15 cellular contexts compared by ENCODE assay signal in the genomic region with DNA sequence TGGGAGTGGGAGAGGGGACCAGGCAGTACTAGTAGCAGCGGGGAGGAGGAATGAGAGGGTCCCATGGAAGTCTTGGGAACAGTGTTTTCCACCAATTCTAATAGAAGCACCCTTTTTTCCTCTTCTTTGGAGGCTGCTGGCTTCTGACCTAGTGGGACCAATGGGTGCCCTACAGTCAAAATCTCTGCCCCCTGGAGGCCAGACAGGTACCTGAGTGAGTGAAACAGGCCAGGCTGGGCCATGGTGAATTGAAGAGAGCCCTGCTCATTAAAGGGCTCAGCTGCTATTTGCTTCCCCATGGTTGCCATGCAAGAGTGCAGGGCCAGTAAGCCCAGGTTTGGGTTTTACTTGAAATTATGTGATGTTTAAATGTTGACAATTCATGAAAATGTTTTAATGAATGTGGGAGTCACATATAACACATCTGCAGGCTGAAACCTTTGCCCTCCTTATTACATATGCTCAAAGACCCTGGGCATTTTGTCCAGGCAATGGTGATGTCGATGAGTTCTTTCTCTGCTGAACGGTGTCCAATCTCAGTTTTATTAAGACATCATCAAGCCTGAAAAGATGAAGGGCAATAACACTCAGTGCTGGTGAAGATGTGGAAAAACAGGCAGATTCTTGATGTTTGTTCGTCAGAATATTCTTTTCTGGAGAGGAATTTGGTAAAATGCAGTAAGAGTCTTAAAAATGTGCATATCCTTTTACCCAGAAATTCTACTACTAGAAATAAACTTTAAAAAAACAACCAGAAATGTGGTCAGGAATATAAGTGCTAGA. TPM values are rescaled to one million over a fixed set of nuclear protein-coding genes. Genes with fewer than 3 reads are reported as not detected.
DNase-seq lines count a peak whose midpoint lies in the region; ATAC-seq and TF ChIP-seq lines count a peak whose summit lies in the region.
"Had no signal": no experiment of that assay in that cellular context is flagged by ENCODE, and none has a peak within 500 bp of the region (broad histone marks: within the 10 kb centered on the region; RNA-seq: fewer than 3 reads in every experiment).

No MANE protein-coding gene starts in this region.

- in situ Hi-C loops in GM13977 (cut with MboI; ENCODE audit: low pct_unique_long_range_greater_than_20kb, low sequenced_read_pairs, unreplicated experiment) (no loop called here), Panc1 (cut with HindIII; ENCODE audit: low pct_unique_long_range_greater_than_20kb, low sequenced_read_pairs) (no loop called here)

- H4K20me1 ChIP-seq in neural progenitor cell (ENCODE audit: low read depth) = no peaks in the 10 kb centered on the region

- intact Hi-C loops in Panc1 (cut with micrococcal nuclease; ENCODE audit: unreplicated experiment) = no loop called here

- H3K27me3 ChIP-seq in Panc1 (ENCODE audit: control insufficient read depth, insufficient read depth, low read length) (0 out of 2 replicates have a peak, but pooled peaks cover 2% of the 10 kb centered on the region), neural progenitor cell (no peaks in the 10 kb centered on the region)

- no peaks in the 10 kb centered on the region for H3K9me3 Mint-ChIP-seq in activated CD4-positive, alpha-beta T cell treated with anti-CD3 and anti-CD28 coated beads, Interleukin-2, amount 10 ng/mL, durations not matched to agents 7 days and 5 days
- H3K9me3 Mint-ChIP-seq in neural progenitor cell = peaks cover 4% of the 10 kb centered on the region
- H3K9me3 Mint-ChIP-seq in effector memory CD8-positive, alpha-beta T cell = no peaks in the 10 kb centered on the region

- H3K4me3 Mint-ChIP-seq in activated CD4-positive, alpha-beta T cell treated with anti-CD3 and anti-CD28 coated beads, Interleukin-2, amount 10 ng/mL, durations not matched to agents 7 days and 5 days = no peak overlapping the region
- H3K4me3 Mint-ChIP-seq in neural progenitor cell = no peak overlapping the region
- H3K4me3 Mint-ChIP-seq in effector memory CD8-positive, alpha-beta T cell = no peak overlapping the region

- H3K4me1 ChIP-seq in Panc1 (ENCODE audit: control insufficient read depth, insufficient read depth, low read length) (no peaks in the 10 kb centered on the region), neural progenitor cell (no peaks in the 10 kb centered on the region)

- no peaks in the 10 kb centered on the region for H3K79me2 ChIP-seq in neural progenitor cell (ENCODE audit: low read depth)

- H3K27me3 Mint-ChIP-seq in activated CD4-positive, alpha-beta T cell treated with anti-CD3 and anti-CD28 coated beads, Interleukin-2, amount 10 ng/mL, durations not matched to agents 7 days and 5 days = peaks cover 30% of the 10 kb centered on the region
- H3K27me3 Mint-ChIP-seq in neural progenitor cell (ENCODE audit: insufficient read depth, low read depth) = peaks cover 3% of the 10 kb centered on the region
- peaks cover 0 to 23% of the 10 kb centered on the region in 2 donors for H3K27me3 Mint-ChIP-seq in effector memory CD8-positive, alpha-beta T cell

- POLR2A ChIA-PET in activated CD4-positive, alpha-beta T cell treated with anti-CD3 and anti-CD28 coated beads, Interleukin-2, amount 10 ng/mL, durations not matched to agents 7 days and 5 days (lab: Charles Lee) = no interaction called here
- POLR2A ChIA-PET in Panc1 (lab: Charles Lee) = no interaction called here

- no peak for ATAC-seq in Panc1
- ATAC-seq in effector memory CD8-positive, alpha-beta T cell (replicated peaks) = no peak

- H3K4me1 Mint-ChIP-seq in activated CD4-positive, alpha-beta T cell treated with anti-CD3 and anti-CD28 coated beads, Interleukin-2, amount 10 ng/mL, durations not matched to agents 7 days and 5 days = peaks cover 9% of the 10 kb centered on the region
- H3K4me1 Mint-ChIP-seq in neural progenitor cell = peaks cover 3% of the 10 kb centered on the region
- peaks cover 7% of the 10 kb centered on the region in 2 donors for H3K4me1 Mint-ChIP-seq in effector memory CD8-positive, alpha-beta T cell (ENCODE audit: low read depth in 2 of 2)

- H3K4me3 ChIP-seq in Panc1 (ENCODE audit: low read depth in 2 of 2, low read length in 2 of 2) (no peak overlapping the region), neural progenitor cell (no peak overlapping the region)
- H3K4me3 ChIP-seq: SK-N-MC had no signal

- no peak overlapping the region for H3K27ac Mint-ChIP-seq in activated CD4-positive, alpha-beta T cell treated with anti-CD3 and anti-CD28 coated beads, Interleukin-2, amount 10 ng/mL, durations not matched to agents 7 days and 5 days
- H3K27ac Mint-ChIP-seq in neural progenitor cell = no peak overlapping the region
- no peak overlapping the region for H3K27ac Mint-ChIP-seq in effector memory CD8-positive, alpha-beta T cell

- H3K9me3 ChIP-seq in Panc1 (ENCODE audit: control insufficient read depth, insufficient read depth, low read depth, low read length) (no peaks in the 10 kb centered on the region), neural progenitor cell (ENCODE audit: low read depth) (no peaks in the 10 kb centered on the region)

- H3K4me2 ChIP-seq in neural progenitor cell = no peak overlapping the region

- peaks cover 5% of the 10 kb centered on the region for H3F3A ChIP-seq in neural progenitor cell (ENCODE audit: low read depth)

- no peak overlapping the region for H3K9ac ChIP-seq in neural progenitor cell

- CTCF ChIA-PET in activated CD4-positive, alpha-beta T cell treated with anti-CD3 and anti-CD28 coated beads, Interleukin-2, amount 10 ng/mL, durations not matched to agents 7 days and 5 days (lab: Charles Lee) = no interaction called here
- CTCF ChIA-PET in Panc1 (lab: Charles Lee) = no interaction called here

- H3K27ac ChIP-seq in Panc1 (ENCODE audit: low read length) (no peak overlapping the region), neural progenitor cell (no peak overlapping the region)
- H3K27ac ChIP-seq: SK-N-MC had no signal

- no peak overlapping the region for H2AFZ ChIP-seq in neural progenitor cell (replicated peaks)

- no TSS peak for BruUV-seq in Panc1 (replicated peaks; lab: Mats Ljungman, UMichigan)

- no peaks in the 10 kb centered on the region for H3K36me3 ChIP-seq in Panc1 (ENCODE audit: control insufficient read depth, insufficient read depth, low read length)
- H3K36me3 ChIP-seq in neural progenitor cell = no peaks in the 10 kb centered on the region

- peak; percentile 28 for DNase-seq in activated CD4-positive, alpha-beta T cell treated with anti-CD3 and anti-CD28 coated beads for 48 hours
- no peak for DNase-seq in activated CD4-positive, alpha-beta T cell treated with anti-CD3 and anti-CD28 coated beads, Interleukin-2, amount 10 ng/mL, durations not matched to agents 7 days and 5 days
- DNase-seq in GM13977 (ENCODE audit: low spot score) = no peak
- no peak for DNase-seq in Panc1 (ENCODE audit: low read depth, low spot score)
- DNase-seq in neural progenitor cell (ENCODE audit: low spot score) = no peak
- DNase-seq in DMS114 treated with DMSO at 0.1 percent for 48 hours (lab: John Stamatoyannopoulos, UW; ENCODE audit: unreplicated experiment) = no peak
- no peak for DNase-seq in hypothalamus (lab: John Stamatoyannopoulos, UW)
- no peak for DNase-seq in effector memory CD8-positive, alpha-beta T cell
- DNase-seq: activated CD4-positive, CD25-positive, alpha-beta regulatory T cell treated with anti-CD3 and anti-CD28 coated beads, Interleukin-2, amount 50 U/mL, for 72 hours; activated effector memory CD4-positive, alpha-beta T cell treated with anti-CD3 and anti-CD28 coated beads, Interleukin-2, amount 50 U/mL, for 16 hours; EL; hippocampal formation had no signal

- H3K36me3 Mint-ChIP-seq in activated CD4-positive, alpha-beta T cell treated with anti-CD3 and anti-CD28 coated beads, Interleukin-2, amount 10 ng/mL, durations not matched to agents 7 days and 5 days (ENCODE audit: low read depth) = no peaks in the 10 kb centered on the region
- peaks cover 12% of the 10 kb centered on the region for H3K36me3 Mint-ChIP-seq in neural progenitor cell
- no peaks in the 10 kb centered on the region for H3K36me3 Mint-ChIP-seq in effector memory CD8-positive, alpha-beta T cell (ENCODE audit: insufficient read depth)

- TF ChIP-seq CTCF in GM13977 (IDR thresholded peaks at IDR 0.05; ENCODE audit: extremely low read depth, insufficient read depth, missing control alignments) (peak; percentile 27), Panc1 (IDR thresholded peaks at IDR 0.05) (peak; percentile 32; the same call in 1 of the 2 replicates), neural progenitor cell (IDR thresholded peaks at IDR 0.05) (peak; percentile 28)

RNA-seq across cellular contexts. Expression of gene OCSTAMP, which starts 42.3 kb away (rescaled TPM):
- not detected for total RNA-seq in activated CD4-positive, alpha-beta T cell treated with anti-CD3 and anti-CD28 coated beads, Interleukin-2, amount 10 ng/mL, durations not matched to agents 7 days and 5 days
- total RNA-seq in Panc1 (2021; ENCODE audit: unreplicated experiment) = not detected
- polyA plus RNA-seq in Panc1 (2012; ENCODE audit: insufficient read length) = not detected
- not detected in 2 replicates for total RNA-seq in neural progenitor cell (ENCODE audit: low replicate concordance)
- total RNA-seq: lung microvascular endothelial cell, skeletal muscle tissue had no signal

RNA-seq across cellular contexts. Expression of gene SLC13A3, which starts 58.5 kb away (rescaled TPM):
- total RNA-seq in activated CD4-positive, alpha-beta T cell treated with anti-CD3 and anti-CD28 coated beads, Interleukin-2, amount 10 ng/mL, durations not matched to agents 7 days and 5 days = under 1 TPM in 1 of 2 experiments, not detected in 1; 0.35 TPM
- 0.31 TPM for total RNA-seq in Panc1 (2021; ENCODE audit: unreplicated experiment)
- polyA plus RNA-seq in Panc1 (2012; ENCODE audit: insufficient read length) = 0.52 TPM
- total RNA-seq in neural progenitor cell (ENCODE audit: low replicate concordance) = 4.5 and 7.4 TPM in 2 replicates
- total RNA-seq: lung microvascular endothelial cell had no signal
